In the genomic region with DNA sequence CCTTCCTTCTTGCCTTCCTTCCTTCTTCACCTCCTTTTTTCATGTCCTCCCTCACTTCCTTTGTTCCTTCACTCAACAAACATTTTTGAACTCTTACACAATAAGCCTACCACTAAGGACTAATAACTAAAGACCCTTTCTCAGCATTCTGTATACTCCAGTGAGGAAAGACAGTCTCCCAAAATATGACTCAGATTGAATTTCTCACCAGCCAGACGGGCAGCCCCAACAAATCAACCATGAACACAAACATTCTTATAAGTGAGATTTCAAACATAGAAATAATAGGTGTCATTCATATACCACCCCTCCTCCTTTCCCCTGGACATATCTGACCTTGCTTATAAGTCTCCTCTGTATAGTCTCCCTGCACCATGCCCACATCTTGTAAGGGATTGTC, we compare ENCODE assay signal across 1 cellular context.
TF ChIP-seq lines count a peak whose summit lies in the region.

No MANE protein-coding gene starts in this region.

TF ChIP-seq in GM23338, 12 proteins besides CTCF, POLR2A, EP300 and RAD21 (continued from another document):
- TF ChIP-seq ZNF462 (CRISPR knock-in tag; IDR thresholded peaks at IDR 0.05), result no peak
- no peak for TF ChIP-seq STAT1 (IDR thresholded peaks at IDR 0.05; ENCODE audit: unreplicated experiment)
- TF ChIP-seq EZH2 (IDR thresholded peaks at IDR 0.05; ENCODE audit: low read depth, unreplicated experiment), result no peak
- TF ChIP-seq EZH2phosphoT487 (IDR thresholded peaks at IDR 0.05; ENCODE audit: unreplicated experiment), result no peak
- no peak for TF ChIP-seq JUNB (IDR thresholded peaks at IDR 0.05; ENCODE audit: unreplicated experiment)
- no peak for TF ChIP-seq CREB1 (CRISPR knock-in tag; IDR thresholded peaks at IDR 0.05; ENCODE audit: low read depth)
- TF ChIP-seq ZNF331 (CRISPR knock-in tag; IDR thresholded peaks at IDR 0.05; ENCODE audit: low read depth), result no peak
- TF ChIP-seq ZNF114 (CRISPR knock-in tag; IDR thresholded peaks at IDR 0.05), result no peak
- no peak for TF ChIP-seq ETS1 (IDR thresholded peaks at IDR 0.05)
